Comparison of ENCODE assay signal across 3 cellular contexts in genomic region chr6:169685860-169686259, GRCh38.
TF ChIP-seq lines count a peak whose summit lies in the region.

No MANE protein-coding gene starts in this region.

TF ChIP-seq in HepG2, 621 proteins besides CTCF, POLR2A, EP300 and RAD21:
- peak; percentile 85; the same call in 1 of the 2 replicates for TF ChIP-seq ZNF136 (CRISPR knock-in tag; IDR thresholded peaks at IDR 0.05; ENCODE audit: low read depth)
- TF ChIP-seq U2AF2 (IDR thresholded peaks at IDR 0.05; ENCODE audit: low read depth, low read length), result no peak

TF ChIP-seq in HEK293, 187 proteins besides CTCF, POLR2A, EP300 and RAD21:
- no peak for TF ChIP-seq ZEB2 (tag by site-specific recombination; IDR thresholded peaks at IDR 0.05)
- peak; percentile 97 for TF ChIP-seq SETDB1 (IDR thresholded peaks at IDR 0.05; ENCODE audit: insufficient read length, low read length)
- TF ChIP-seq ZNF530 (tag by site-specific recombination; IDR thresholded peaks at IDR 0.05; ENCODE audit: low read depth), result no peak
- TF ChIP-seq ZNF335 (tag by site-specific recombination; conservative IDR thresholded peaks at IDR 0.05), result no peak
- TF ChIP-seq ZNF48 (tag by site-specific recombination; IDR thresholded peaks at IDR 0.05), result no peak
- no peak for TF ChIP-seq KLF1 (tag by site-specific recombination; IDR thresholded peaks at IDR 0.05)
- TF ChIP-seq BCL11A (tag by site-specific recombination; IDR thresholded peaks at IDR 0.05; ENCODE audit: low read depth), result no peak
- TF ChIP-seq ZNF785 (tag by site-specific recombination; IDR thresholded peaks at IDR 0.05), result no peak
- no peak for TF ChIP-seq TCF7L2 (IDR thresholded peaks at IDR 0.05; ENCODE audit: borderline replicate concordance, low read depth, low read length)
- TF ChIP-seq ZNF501 (tag by site-specific recombination; IDR thresholded peaks at IDR 0.05), result no peak
- TF ChIP-seq ZNF843 (tag by site-specific recombination; IDR thresholded peaks at IDR 0.05), result no peak
- no peak for TF ChIP-seq ZNF132 (tag by site-specific recombination; IDR thresholded peaks at IDR 0.05; ENCODE audit: borderline replicate concordance)
- TF ChIP-seq ZFP3 (tag by site-specific recombination; IDR thresholded peaks at IDR 0.05; ENCODE audit: low read depth), result no peak
- TF ChIP-seq ZNF223 (tag by site-specific recombination; IDR thresholded peaks at IDR 0.05), result no peak
- TF ChIP-seq ZNF585B (tag by site-specific recombination; IDR thresholded peaks at IDR 0.05), result no peak
- peak; percentile 65; the same call in 1 of the 2 replicates for TF ChIP-seq TRIM28 (IDR thresholded peaks at IDR 0.05; ENCODE audit: borderline replicate concordance, low read length)

TF ChIP-seq in K562, 482 proteins besides CTCF, POLR2A, EP300 and RAD21:
- TF ChIP-seq ZFP1 (CRISPR knock-in tag; IDR thresholded peaks at IDR 0.05) (peak; percentile 75; the same call in 1 of the 2 replicates), SP1 (CRISPR knock-in tag; IDR thresholded peaks at IDR 0.05) (no peak)
